ENCODE assay signal across 23 cellular contexts in the genomic region with DNA sequence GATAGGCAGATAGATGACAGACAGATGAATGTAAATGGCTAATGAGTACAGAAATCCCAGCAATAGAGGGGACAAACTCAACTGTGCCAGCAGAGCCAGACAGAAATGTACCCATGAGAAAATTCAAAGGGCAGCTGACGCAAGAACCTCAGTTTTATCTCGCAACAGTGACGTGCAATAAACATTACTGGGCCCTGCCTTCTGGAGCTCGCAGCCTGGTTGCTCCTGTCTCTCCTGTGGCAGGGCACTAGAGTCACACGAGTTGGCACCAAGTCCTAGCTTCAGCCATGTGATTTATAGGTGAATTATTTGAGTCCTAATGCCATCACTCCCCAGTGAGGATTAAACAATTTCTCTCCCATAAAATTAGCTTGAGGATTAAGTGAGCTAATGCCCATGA. TPM values are rescaled to one million over a fixed set of nuclear protein-coding genes. Genes with fewer than 3 reads are reported as not detected.
DNase-seq lines count a peak whose midpoint lies in the region; ATAC-seq and TF ChIP-seq lines count a peak whose summit lies in the region.
"Had no signal": no experiment of that assay in that cellular context is flagged by ENCODE, and none has a peak within 500 bp of the region (broad histone marks: within the 10 kb centered on the region; RNA-seq: fewer than 3 reads in every experiment).

No MANE protein-coding gene starts in this region.

- intact Hi-C loops in natural killer cell (cut with micrococcal nuclease), result no loop called here

- no peak for TF ChIP-seq POLR2A in upper lobe of left lung (IDR thresholded peaks at IDR 0.05)

- H3K27ac ChIP-seq in upper lobe of left lung, result peak overlapping the region in 3 of 4 donors; percentile 3 to 73 (median 66)
- H3K27ac ChIP-seq: SK-N-MC had no signal

- H3K4me3 Mint-ChIP-seq in natural killer cell, result no peak overlapping the region
- H3K4me3 Mint-ChIP-seq: activated CD8-positive, alpha-beta T cell treated with anti-CD3 and anti-CD28 coated beads for 36 hours; activated naive CD4-positive, alpha-beta T cell treated with anti-CD3 and anti-CD28 coated beads, Interleukin-2, amount 50 U/mL, for 24 hours; activated T-helper 17 cell treated with anti-CD3 and anti-CD28 coated beads, Interleukin-2, amount 50 U/mL, for 72 hours; CD8-positive, alpha-beta memory T cell had no signal

- no peak for TF ChIP-seq EP300 in upper lobe of left lung (IDR thresholded peaks at IDR 0.05)

- H3K36me3 Mint-ChIP-seq in natural killer cell, result no peaks in the 10 kb centered on the region

- H3K9me3 ChIP-seq in upper lobe of left lung, result no peaks in the 10 kb centered on the region

- H3K4me3 ChIP-seq in upper lobe of left lung, result no peak overlapping the region
- H3K4me3 ChIP-seq: SK-N-MC had no signal

- H3K36me3 ChIP-seq in upper lobe of left lung, result no peaks in the 10 kb centered on the region

- no peaks in the 10 kb centered on the region for H3K27me3 Mint-ChIP-seq in natural killer cell (ENCODE audit: low read depth in 2 of 2)
- H3K27me3 Mint-ChIP-seq: activated CD8-positive, alpha-beta T cell treated with anti-CD3 and anti-CD28 coated beads for 36 hours; activated naive CD4-positive, alpha-beta T cell treated with anti-CD3 and anti-CD28 coated beads, Interleukin-2, amount 50 U/mL, for 24 hours; activated T-helper 17 cell treated with anti-CD3 and anti-CD28 coated beads, Interleukin-2, amount 50 U/mL, for 72 hours; CD8-positive, alpha-beta memory T cell had no signal

- H3K27me3 ChIP-seq in upper lobe of left lung, result no peaks in the 10 kb centered on the region

- no peaks in the 10 kb centered on the region for H3K9me3 Mint-ChIP-seq in natural killer cell

- WGBS in upper lobe of left lung, 2 donors, result 59 to 71% methylated on average over 5 of the region's 5 CpGs

- TF ChIP-seq CTCF in natural killer cell (IDR thresholded peaks at IDR 0.05) (no peak), upper lobe of left lung (IDR thresholded peaks at IDR 0.05) (no peak)

- peaks cover 72% of the 10 kb centered on the region in 2 donors for H3K4me1 Mint-ChIP-seq in natural killer cell

- H3K4me1 ChIP-seq in upper lobe of left lung, result peaks cover 0 to 6% (median 3%) of the 10 kb centered on the region in 4 donors

- DNase-seq in NCI-H82 treated with DMSO at 0.1 percent for 48 hours (lab: John Stamatoyannopoulos, UW; ENCODE audit: unreplicated experiment), result peak; percentile 26
- DNase-seq in NCI-H82 (lab: John Stamatoyannopoulos, UW), result no peak
- DNase-seq in MV-4-11 (lab: John Stamatoyannopoulos, UW), result peak; percentile 22
- DNase-seq in natural killer cell, result no peak
- peak in 1 of 2 donors; percentile 47 for DNase-seq in upper lobe of left lung
- DNase-seq in NCI-H2196 (lab: John Stamatoyannopoulos, UW; ENCODE audit: unreplicated experiment), result no peak
- DNase-seq in LoVo (ENCODE audit: low spot score), result no peak
- DNase-seq: 8988T; activated CD4-positive, alpha-beta T cell treated with anti-CD3 and anti-CD28 coated beads for 1 hour; activated CD8-positive, alpha-beta T cell treated with anti-CD3 and anti-CD28 coated beads for 36 hours; CD8-positive, alpha-beta memory T cell; H7; left ventricle myocardium superior; NCI-H1694; NCI-H2171; NCI-H524 treated with DMSO at 0.1 percent for 48 hours; RPMI8226; T-helper 2 cell had no signal

- ATAC-seq in natural killer cell, result peak in 1 of 3 donors; percentile 35
- no peak for ATAC-seq in upper lobe of left lung (ENCODE audit: low FRiP score in 2 of 2)
- ATAC-seq in HG03342 (IDR thresholded peaks at IDR 0.05; ENCODE audit: unreplicated experiment), result no peak
- ATAC-seq: activated CD8-positive, alpha-beta T cell treated with anti-CD3 and anti-CD28 coated beads for 36 hours; activated T-helper 17 cell treated with anti-CD3 and anti-CD28 coated beads, Interleukin-2, amount 50 U/mL, for 72 hours; left ventricle myocardium superior had no signal

- H3K27ac Mint-ChIP-seq in natural killer cell, result peak overlapping the region; percentile 44 to 53
- H3K27ac Mint-ChIP-seq: activated CD8-positive, alpha-beta T cell treated with anti-CD3 and anti-CD28 coated beads for 36 hours; activated T-helper 17 cell treated with anti-CD3 and anti-CD28 coated beads, Interleukin-2, amount 50 U/mL, for 72 hours had no signal

RNA-seq across cellular contexts. Expression of gene VAV3, which starts 50.8 kb away (rescaled TPM):
- 100 to 1,000 TPM in 1 of 3 donors, 10 to 100 TPM in 2; 95.8 to 101 (median 96.6) TPM for total RNA-seq in natural killer cell
- 10 to 100 TPM in 2 of 6 donors, 1 to 10 TPM in 4; 5.9 to 13.6 (median 7.8) TPM for total RNA-seq in upper lobe of left lung
- total RNA-seq: osteocyte had no signal

Comparison
In these comparisons a context has a peak if more than half of its experiments do, and no peak if none do; other contexts are left out.
1. DNase-seq: peak in NCI-H82 treated with DMSO at 0.1 percent for 48 hours (single experiment) and MV-4-11 (single experiment); none in NCI-H82 (single experiment), natural killer cell (single experiment), NCI-H2196 (single experiment) and LoVo (single experiment).
2. RNA of gene VAV3, which starts 50.8 kb away (total RNA-seq): 95.8 to 101 TPM in natural killer cell; 5.9 to 13.6 TPM in upper lobe of left lung; every median in the first group is over 4 times any median in the second.